Comparison of ENCODE assay signal across 8 cellular contexts in the genomic region with DNA sequence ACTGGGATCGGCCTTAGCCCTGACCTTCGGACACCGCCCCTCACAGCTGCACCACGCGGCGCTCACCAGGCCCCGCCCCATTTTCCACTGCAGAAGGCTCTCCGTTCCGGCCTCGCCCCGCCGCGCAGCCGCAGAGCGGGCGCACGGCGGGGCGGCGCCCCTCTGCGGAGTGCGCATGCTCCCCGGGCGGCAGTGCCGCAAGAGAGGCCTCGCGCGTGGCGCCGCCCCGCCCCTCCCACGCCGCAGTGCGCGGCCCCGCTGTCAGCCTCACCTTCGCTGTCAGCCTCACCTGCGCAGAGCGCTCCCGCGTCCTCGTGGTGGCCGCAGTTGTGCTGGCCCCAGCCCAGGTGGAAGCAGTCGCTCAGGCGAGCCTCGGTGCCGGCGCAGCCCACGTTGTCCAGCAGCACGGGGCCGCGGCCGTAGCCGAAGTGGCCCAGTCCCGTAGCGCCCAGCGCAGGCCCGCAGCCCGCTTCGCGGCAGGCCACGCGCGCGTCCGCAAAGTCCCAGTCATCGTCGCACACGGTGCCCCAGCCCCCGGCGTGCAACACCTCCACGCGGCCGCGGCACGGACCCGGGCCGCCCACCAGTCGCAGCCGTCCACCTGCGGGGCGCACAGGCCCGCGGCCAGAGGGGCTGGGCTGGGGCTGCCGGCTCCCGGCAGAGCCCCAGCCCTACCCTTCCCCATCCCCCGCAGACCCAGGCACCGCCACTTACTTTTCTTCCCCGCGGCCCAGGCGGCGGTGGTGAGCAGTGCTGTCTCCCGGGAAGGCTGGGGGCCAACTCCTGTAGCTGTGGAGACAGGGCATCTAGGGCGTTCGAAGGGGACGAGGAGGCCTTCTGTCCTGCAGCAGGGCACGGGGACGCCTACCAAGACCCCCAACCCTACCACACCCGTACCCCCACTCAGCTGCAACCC. TPM values are rescaled to one million over a fixed set of nuclear protein-coding genes. Genes with fewer than 3 reads are reported as not detected.
DNase-seq lines count a peak whose midpoint lies in the region; ATAC-seq and TF ChIP-seq lines count a peak whose summit lies in the region.

No MANE protein-coding gene starts in this region.

- H4K20me1 ChIP-seq in GM23338 (replicated peaks; ENCODE audit: insufficient read depth) = no peaks in the 10 kb centered on the region
- no peaks in the 10 kb centered on the region for H4K20me1 ChIP-seq in Karpas-422 (ENCODE audit: insufficient read depth, low read depth, low read length)

- H3K27me3 Mint-ChIP-seq in GM23338 (ENCODE audit: insufficient read depth, low read depth, poor library complexity) (peaks cover 22% of the 10 kb centered on the region), neural crest cell (ENCODE audit: low read depth) (no peaks in the 10 kb centered on the region)

- WGBS in stomach, 5 donors = 2 to 7% (median 3%) methylated on average over 50 to 98 of the region's 99 CpGs

- ATAC-seq in GM23338 = peak; percentile 66

- no peak overlapping the region for H3K27ac ChIP-seq in GM23338 (ENCODE audit: low read depth)
- H3K27ac ChIP-seq in Karpas-422 (ENCODE audit: low read length) = no peak overlapping the region
- peak overlapping the region; percentile 87 to 93 (median 91) for H3K27ac ChIP-seq in stomach

- intact Hi-C loops in stomach (cut with DNase I; ENCODE audit: low total_unique reads) = no loop called here

- H3K4me1 ChIP-seq in GM23338 (ENCODE audit: insufficient read depth) (peaks cover 35% of the 10 kb centered on the region), Karpas-422 (ENCODE audit: low read length) (peaks cover 39% of the 10 kb centered on the region), stomach (peaks cover 19 to 34% (median 31%) of the 10 kb centered on the region in 4 donors)

- TF ChIP-seq EP300 in stomach (IDR thresholded peaks at IDR 0.05) = no peak

- H3K9ac ChIP-seq in Karpas-422 (ENCODE audit: low read length) = peak overlapping the region; percentile 76

- H3K9me3 Mint-ChIP-seq in GM23338 = no peaks in the 10 kb centered on the region
- H3K9me3 Mint-ChIP-seq in neural crest cell = no peaks in the 10 kb centered on the region

- TF ChIP-seq POLR2A in stomach (IDR thresholded peaks at IDR 0.05) = no peak

- H3F3A ChIP-seq in GM23338 (replicated peaks; ENCODE audit: low read depth) = peaks cover 28% of the 10 kb centered on the region

- DNase-seq in EL (peak; percentile 87), GM23338 (ENCODE audit: low spot score) (peak; percentile 97), Karpas-422 (peak; percentile 96), RPMI7951 (ENCODE audit: low read depth) (peak; percentile 89), fibroblast of the conjunctiva (ENCODE audit: low read depth) (peak; percentile 86), neural crest cell (ENCODE audit: low read depth, low spot score) (peak; percentile 88), stomach (peak; percentile 95)
- peak; percentile 88 for DNase-seq in activated T-helper 9 cell treated with anti-CD3 and anti-CD28 coated beads, Interleukin-2, amount 50 U/mL, for 16 hours (ENCODE audit: low read depth)

- H3K27ac Mint-ChIP-seq in GM23338 (peak overlapping the region; percentile 85; the same call in 1 of the 2 replicates), neural crest cell (ENCODE audit: unreplicated experiment) (peak overlapping the region; percentile 86)

- H3K4me3 ChIP-seq in GM23338 = peak overlapping the region; percentile 77
- H3K4me3 ChIP-seq in Karpas-422 (ENCODE audit: low read length) = peak overlapping the region; percentile 73
- H3K4me3 ChIP-seq in stomach = peak overlapping the region; percentile 69 to 80 (median 74)

- TF ChIP-seq CTCF in GM23338 (conservative IDR thresholded peaks at IDR 0.05; ENCODE audit: low read depth in 2 of 2) (peak in 1 of 2 experiments; percentile 23; a peak in 1 of 4 replicates), neural crest cell (conservative IDR thresholded peaks at IDR 0.05) (no peak), stomach (IDR thresholded peaks at IDR 0.05) (no peak)

- peak overlapping the region; percentile 91 for H3K4me2 ChIP-seq in GM23338
- peak overlapping the region; percentile 89 for H3K4me2 ChIP-seq in Karpas-422 (ENCODE audit: low read depth, low read length, poor library complexity, severe bottlenecking)

- no peaks in the 10 kb centered on the region for H3K9me2 ChIP-seq in GM23338 (ENCODE audit: insufficient read depth)
- no peaks in the 10 kb centered on the region for H3K9me2 ChIP-seq in Karpas-422 (replicated peaks; ENCODE audit: insufficient read depth, low read length)

- H3K27me3 ChIP-seq in GM23338 (ENCODE audit: insufficient read depth) = peaks cover 9% of the 10 kb centered on the region
- no peaks in the 10 kb centered on the region for H3K27me3 ChIP-seq in Karpas-422 (ENCODE audit: low read length)
- H3K27me3 ChIP-seq in stomach = no peaks in the 10 kb centered on the region

- H3K36me3 ChIP-seq in GM23338 (ENCODE audit: insufficient read depth) (no peaks in the 10 kb centered on the region), Karpas-422 (ENCODE audit: insufficient read depth, low read length) (no peaks in the 10 kb centered on the region), stomach (no peaks in the 10 kb centered on the region)

- H3K4me1 Mint-ChIP-seq in GM23338 (peaks cover 29% of the 10 kb centered on the region), neural crest cell (peaks cover 23% of the 10 kb centered on the region)

- H3K79me2 ChIP-seq in GM23338 (replicated peaks; ENCODE audit: insufficient read depth) (no peaks in the 10 kb centered on the region), Karpas-422 (ENCODE audit: low read length) (no peaks in the 10 kb centered on the region)

- H3K36me3 Mint-ChIP-seq in GM23338 (ENCODE audit: low read depth) (no peaks in the 10 kb centered on the region; the same call in 2 of the 3 replicates), neural crest cell (ENCODE audit: low read depth) (no peaks in the 10 kb centered on the region)

- H2AFZ ChIP-seq in GM23338 (peak overlapping the region; percentile 86), Karpas-422 (ENCODE audit: low read length) (peak overlapping the region; percentile 84)

- H3K4me3 Mint-ChIP-seq in GM23338 (peak overlapping the region; percentile 73), neural crest cell (peak overlapping the region; percentile 80)

- H3K9me3 ChIP-seq in Karpas-422 (ENCODE audit: low read length) (no peaks in the 10 kb centered on the region), stomach (no peaks in the 10 kb centered on the region)

TF ChIP-seq in GM23338, 12 proteins besides CTCF, POLR2A, EP300 and RAD21:
- TF ChIP-seq POLR2AphosphoS5 (IDR thresholded peaks at IDR 0.05; ENCODE audit: low read depth) = peak; percentile 86
- no peak for TF ChIP-seq ZNF331 (CRISPR knock-in tag; IDR thresholded peaks at IDR 0.05; ENCODE audit: low read depth)

RNA-seq across cellular contexts. Expression of a gene that starts 16.1 kb away (rescaled TPM):
- total RNA-seq in GM23338 (2014; rRNA removed; shearing (Covaris generic)) = 11.4 and 12.7 TPM in 2 replicates
- polyA plus RNA-seq in GM23338 (2016; fragmentation: Nextera tagmentation; extraction: Ambion mirVana) (4.9 and 9.7 TPM in 2 replicates), stomach (under 1 TPM in 1 of 3 donors, not detected in 2; 0.80 TPM)
- total RNA-seq in Karpas-422 (2014; rRNA removed; shearing (Covaris generic); ENCODE audit: low replicate concordance) = not detected in 2 replicates
- 0.10 and 0.60 TPM in 2 replicates for total RNA-seq in RPMI7951 (2014; rRNA removed; shearing (Covaris generic))
- total RNA-seq in neural crest cell (1.0 and 1.1 TPM in 2 replicates), stomach (under 1 TPM in 1 of 5 donors, not detected in 4; 0.37 TPM)

RNA-seq across cellular contexts. Expression of a gene that starts 31.4 kb away (rescaled TPM):
- 4.3 and 5.1 TPM in 2 replicates for total RNA-seq in GM23338 (2014; rRNA removed; shearing (Covaris generic))
- polyA plus RNA-seq in GM23338 (2016; fragmentation: Nextera tagmentation; extraction: Ambion mirVana) (9.6 and 15.2 TPM in 2 replicates), stomach (1 to 10 TPM in 2 of 3 donors, under 1 TPM in 1; 0.46 to 7.1 (median 1.3) TPM)
- total RNA-seq in Karpas-422 (2014; rRNA removed; shearing (Covaris generic); ENCODE audit: low replicate concordance) = not detected in 2 replicates
- total RNA-seq in RPMI7951 (2014; rRNA removed; shearing (Covaris generic)) = 5.5 and 6.1 TPM in 2 replicates
- total RNA-seq in neural crest cell (0.49 TPM in 1 of 2 replicates, not detected in the other), stomach (1 to 10 TPM in 1 of 5 donors, not detected in 4; 1.4 TPM)

RNA-seq across cellular contexts. Expression of a gene that starts 34.6 kb away (rescaled TPM):
- 179 and 180 TPM in 2 replicates for total RNA-seq in GM23338 (2014; rRNA removed; shearing (Covaris generic))
- polyA plus RNA-seq in GM23338 (2016; fragmentation: Nextera tagmentation; extraction: Ambion mirVana) = 82.2 and 97.0 TPM in 2 replicates
- 49.1 and 64.1 TPM in 2 replicates for total RNA-seq in Karpas-422 (2014; rRNA removed; shearing (Covaris generic); ENCODE audit: low replicate concordance)
- total RNA-seq in RPMI7951 (2014; rRNA removed; shearing (Covaris generic)) = 80.4 and 89.8 TPM in 2 replicates
- total RNA-seq in neural crest cell = 200 and 209 TPM in 2 replicates
- total RNA-seq in stomach = 10 to 100 TPM; 28.6 to 64.6 (median 56.2) TPM
- 10 to 100 TPM; 26.7 to 42.5 (median 41.2) TPM for polyA plus RNA-seq in stomach

Comparison
In these comparisons a context has a peak if more than half of its experiments do, and no peak if none do; other contexts are left out.
1. H3K27ac ChIP-seq: peak in stomach (5 of 5); none in GM23338 (single experiment) and Karpas-422 (single experiment).
2. Peak in every context shown above with its lines, with median percentiles within 50 percentile points of each other: DNase-seq and H3K4me3 ChIP-seq.